In genomic region chr11:1947592-1948237, GRCh38 we compare ENCODE assay signal across 18 cellular contexts. TPM values are rescaled to one million over a fixed set of nuclear protein-coding genes. Genes with fewer than 3 reads are reported as not detected.
A peak's percentile ranks its signal among the peaks of the same experiment; 100 is the strongest.
DNase-seq lines count a peak whose midpoint lies in the region; ATAC-seq, FAIRE-seq and TF ChIP-seq lines count a peak whose summit lies in the region.
"Had no signal": no experiment of that assay in that cellular context is flagged by ENCODE, and none has a peak within 500 bp of the region (broad histone marks: within the 10 kb centered on the region; RNA-seq: fewer than 3 reads in every experiment).

No MANE protein-coding gene starts in this region.

- TF ChIP-seq CTCF in SK-N-SH (IDR thresholded peaks at IDR 0.05) (no peak), gastroesophageal sphincter (IDR thresholded peaks at IDR 0.05) (no peak), pancreas (IDR thresholded peaks at IDR 0.05) (no peak)

- peaks cover 4% of the 10 kb centered on the region for H3F3A ChIP-seq in SK-N-SH (replicated peaks; ENCODE audit: insufficient read depth)

- no peaks in the 10 kb centered on the region for H3K79me2 ChIP-seq in SK-N-SH (ENCODE audit: insufficient read depth)

- peaks cover 0 to 8% of the 10 kb centered on the region in 2 experiments; a peak in 1 of 4 replicates for H3K4me1 ChIP-seq in SK-N-SH (ENCODE audit: control insufficient read depth in 1 of 2, insufficient read depth in 2 of 2, low read depth in 1 of 2, low read length in 1 of 2)
- no peaks in the 10 kb centered on the region for H3K4me1 ChIP-seq in gastroesophageal sphincter
- H3K4me1 ChIP-seq in pancreas, result no peaks in the 10 kb centered on the region
- H3K4me1 ChIP-seq: Peyer's patch had no signal

- CTCF ChIA-PET in SK-N-SH (lab: Yijun Ruan, JAX), result interaction anchor here (0.6 to 11.0 kb wide), 26 partner anchors 9 to 518 kb away, joined by 3 to 215 read pairs (median 6); partner anchors contain the start of genes H19 and TNNT3

- no peaks in the 10 kb centered on the region for H4K20me1 ChIP-seq in SK-N-SH (ENCODE audit: insufficient read depth)

- FAIRE-seq in pancreas (lab: Jason Lieb, UNC), result no peak

- TF ChIP-seq EP300 in SK-N-SH (IDR thresholded peaks at IDR 0.05; ENCODE audit: borderline replicate concordance in 1 of 2, low read depth in 1 of 2, low read length in 1 of 2) (no peak), gastroesophageal sphincter (IDR thresholded peaks at IDR 0.05) (no peak)

- no peak for TF ChIP-seq RAD21 in SK-N-SH (IDR thresholded peaks at IDR 0.05; ENCODE audit: low read length)

- H3K9ac ChIP-seq in SK-N-SH, result no peak overlapping the region

- intact Hi-C loops in pancreas (cut with DNase I), result loop anchor here in 2 of 3 donors (10.0 kb wide), 1 partner anchor 53 kb away; the partner anchor contains the start of gene PRR33 (in 2 of the 2)

- no peak for DNase-seq in SK-N-SH
- no peak for DNase-seq in pancreas
- no peak for DNase-seq in RKO (ENCODE audit: low spot score)
- no peak for DNase-seq in NCI-H2196 treated with DMSO at 0.1 percent for 48 hours (lab: John Stamatoyannopoulos, UW; ENCODE audit: unreplicated experiment)
- DNase-seq: brain microvascular endothelial cell, DMS53, NCI-H2081 treated with DMSO at 0.1 percent for 48 hours, NCI-H748 treated with DMSO at 0.1 percent for 48 hours had no signal

- H3K36me3 ChIP-seq in SK-N-SH (replicated peaks in 1 of 2; ENCODE audit: control insufficient read depth in 1 of 2, insufficient read depth in 2 of 2, low read length in 1 of 2) (no peaks in the 10 kb centered on the region), gastroesophageal sphincter (no peaks in the 10 kb centered on the region), pancreas (no peaks in the 10 kb centered on the region)
- H3K36me3 ChIP-seq: brain microvascular endothelial cell, Peyer's patch, thoracic aorta had no signal

- peak; percentile 39 for ATAC-seq in SK-N-SH treated with all-trans-retinoic acid at 6 μM for 48 hours
- ATAC-seq in HG03432 (IDR thresholded peaks at IDR 0.05; ENCODE audit: unreplicated experiment), result peak; percentile 27
- ATAC-seq in gastroesophageal sphincter, result peak; percentile 40
- peak; percentile 43 to 53 (median 50) for ATAC-seq in pancreas
- no peak for ATAC-seq in HG03439 (IDR thresholded peaks at IDR 0.05; ENCODE audit: unreplicated experiment)

- no peaks in the 10 kb centered on the region for H3K9me3 ChIP-seq in SK-N-SH
- no peaks in the 10 kb centered on the region for H3K9me3 ChIP-seq in gastroesophageal sphincter
- no peaks in the 10 kb centered on the region for H3K9me3 ChIP-seq in pancreas
- H3K9me3 ChIP-seq: Peyer's patch, thoracic aorta had no signal

- no peak overlapping the region for H3K4me2 ChIP-seq in SK-N-SH

- H3K27me3 ChIP-seq in SK-N-SH (ENCODE audit: insufficient read depth) (no peaks in the 10 kb centered on the region), gastroesophageal sphincter (no peaks in the 10 kb centered on the region), pancreas (no peaks in the 10 kb centered on the region)
- H3K27me3 ChIP-seq: brain microvascular endothelial cell, dorsolateral prefrontal cortex, Peyer's patch had no signal

- no peak overlapping the region for H3K27ac ChIP-seq in SK-N-SH (ENCODE audit: low read depth in 2 of 2, low read length in 1 of 2)
- no peak overlapping the region for H3K27ac ChIP-seq in gastroesophageal sphincter
- no peak overlapping the region for H3K27ac ChIP-seq in pancreas
- H3K27ac ChIP-seq: 22Rv1, brain microvascular endothelial cell, C4-2B, dorsolateral prefrontal cortex, Peyer's patch, thoracic aorta, VCaP had no signal

- WGBS in SK-N-SH (ENCODE audit: low lambda C conversion rate), result no CpG with 5 or more reads among the region's 36 CpGs
- WGBS in gastroesophageal sphincter (ENCODE audit: low coverage in 1 of 2), 2 donors, result no CpG with 5 or more reads among the region's 36 CpGs
- no CpG with 5 or more reads among the region's 36 CpGs for WGBS in pancreas, 2 donors

- H2AFZ ChIP-seq in SK-N-SH (ENCODE audit: low read depth), result no peak overlapping the region

- H3K4me3 ChIP-seq in SK-N-SH (ENCODE audit: low read depth in 2 of 2, low read length in 1 of 2) (no peak overlapping the region), gastroesophageal sphincter (no peak overlapping the region), pancreas (no peak overlapping the region)
- H3K4me3 ChIP-seq: dorsolateral prefrontal cortex, Peyer's patch, thoracic aorta had no signal

- TF ChIP-seq POLR2A in gastroesophageal sphincter (IDR thresholded peaks at IDR 0.05), result no peak

- no peaks in the 10 kb centered on the region for H3K9me2 ChIP-seq in SK-N-SH

- POLR2A ChIA-PET in SK-N-SH (lab: Yijun Ruan, JAX), result interaction anchor here (0.6 to 2.4 kb wide), 10 partner anchors 8 to 245 kb away, joined by 3 to 13 read pairs (median 4); partner anchors contain the start of genes H19 and SYT8

TF ChIP-seq in SK-N-SH treated with all-trans-retinoic acid at 6 μM for 48 hours, 23 proteins besides CTCF, POLR2A, EP300 and RAD21:
- no peak for TF ChIP-seq ZFP3 (CRISPR knock-in tag; IDR thresholded peaks at IDR 0.05)
- no peak for TF ChIP-seq ISL1 (CRISPR knock-in tag; IDR thresholded peaks at IDR 0.05)
- no peak for TF ChIP-seq RARB (CRISPR knock-in tag; IDR thresholded peaks at IDR 0.05)
- TF ChIP-seq ZC3H10 (CRISPR knock-in tag; IDR thresholded peaks at IDR 0.05), result no peak
- TF ChIP-seq CSDC2 (CRISPR knock-in tag; IDR thresholded peaks at IDR 0.05), result no peak
- TF ChIP-seq, protein P1, sequence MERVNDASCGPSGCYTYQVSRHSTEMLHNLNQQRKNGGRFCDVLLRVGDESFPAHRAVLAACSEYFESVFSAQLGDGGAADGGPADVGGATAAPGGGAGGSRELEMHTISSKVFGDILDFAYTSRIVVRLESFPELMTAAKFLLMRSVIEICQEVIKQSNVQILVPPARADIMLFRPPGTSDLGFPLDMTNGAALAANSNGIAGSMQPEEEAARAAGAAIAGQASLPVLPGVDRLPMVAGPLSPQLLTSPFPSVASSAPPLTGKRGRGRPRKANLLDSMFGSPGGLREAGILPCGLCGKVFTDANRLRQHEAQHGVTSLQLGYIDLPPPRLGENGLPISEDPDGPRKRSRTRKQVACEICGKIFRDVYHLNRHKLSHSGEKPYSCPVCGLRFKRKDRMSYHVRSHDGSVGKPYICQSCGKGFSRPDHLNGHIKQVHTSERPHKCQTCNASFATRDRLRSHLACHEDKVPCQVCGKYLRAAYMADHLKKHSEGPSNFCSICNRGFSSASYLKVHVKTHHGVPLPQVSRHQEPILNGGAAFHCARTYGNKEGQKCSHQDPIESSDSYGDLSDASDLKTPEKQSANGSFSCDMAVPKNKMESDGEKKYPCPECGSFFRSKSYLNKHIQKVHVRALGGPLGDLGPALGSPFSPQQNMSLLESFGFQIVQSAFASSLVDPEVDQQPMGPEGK (CRISPR knock-in tag; IDR thresholded peaks at IDR 0.05; ENCODE audit: borderline replicate concordance), result no peak

TF ChIP-seq in SK-N-SH, 30 proteins besides CTCF, POLR2A, EP300 and RAD21:
- TF ChIP-seq MXI1 (IDR thresholded peaks at IDR 0.05; ENCODE audit: low read depth, low read length) (no peak), YY1 (IDR thresholded peaks at IDR 0.05; ENCODE audit: low read depth) (no peak)

RNA-seq across cellular contexts. Expression of gene MRPL23, which starts 0.6 kb away (rescaled TPM):
- polyA plus RNA-seq in SK-N-SH (2012; rRNA removed) (226 and 264 TPM in 2 replicates), pancreas (10 to 100 TPM; 79.3 to 92.1 TPM)
- polyA plus RNA-seq in SK-N-SH (2012; cell fraction: cytosol; rRNA removed), result 143 and 217 TPM in 2 replicates
- 105 and 186 TPM in 2 replicates for polyA plus RNA-seq in SK-N-SH (2012; cell fraction: nucleus; rRNA removed)
- total RNA-seq in gastroesophageal sphincter (100 to 1,000 TPM in 2 of 4 donors, 10 to 100 TPM in 2; 87.0 to 132 (median 106) TPM), pancreas (10 to 100 TPM; 16.7 to 58.1 (median 31.5) TPM)

RNA-seq across cellular contexts. Expression of gene TNNT3, which starts 28.2 kb away (rescaled TPM):
- polyA plus RNA-seq in SK-N-SH (2012; rRNA removed) (not detected in 2 replicates), pancreas (1 to 10 TPM; 3.1 to 6.6 TPM)
- not detected in 2 replicates for polyA plus RNA-seq in SK-N-SH (2012; cell fraction: cytosol; rRNA removed)
- polyA plus RNA-seq in SK-N-SH (2012; cell fraction: nucleus; rRNA removed), result 0.08 TPM in 1 of 2 replicates, not detected in the other
- total RNA-seq in gastroesophageal sphincter (1 to 10 TPM; 1.7 to 4.3 (median 2.5) TPM), pancreas (1 to 10 TPM in 2 of 6 donors, under 1 TPM in 4; 0.24 to 2.0 (median 0.70) TPM)

RNA-seq across cellular contexts. Expression of gene H19, which starts 49.9 kb away (rescaled TPM):
- polyA plus RNA-seq in SK-N-SH (2012; rRNA removed), result 3.7 and 4.6 TPM in 2 replicates
- 4.5 and 6.8 TPM in 2 replicates for polyA plus RNA-seq in SK-N-SH (2012; cell fraction: cytosol; rRNA removed)
- 1.9 and 4.0 TPM in 2 replicates for polyA plus RNA-seq in SK-N-SH (2012; cell fraction: nucleus; rRNA removed)
- total RNA-seq in gastroesophageal sphincter, result 100 to 1,000 TPM in 3 of 4 donors, 10 to 100 TPM in 1; 77.5 to 429 (median 399) TPM
- 100 to 1,000 TPM in 5 of 6 donors, 10 to 100 TPM in 1; 69.5 to 532 (median 190) TPM for total RNA-seq in pancreas
- 100 to 1,000 TPM; 809 to 814 TPM for polyA plus RNA-seq in pancreas

RNA-seq across cellular contexts. Expression of gene PRR33, which starts 56.0 kb away (rescaled TPM):
- not detected in 2 replicates for polyA plus RNA-seq in SK-N-SH (2012; rRNA removed)
- not detected in 2 replicates for polyA plus RNA-seq in SK-N-SH (2012; cell fraction: cytosol; rRNA removed)
- polyA plus RNA-seq in SK-N-SH (2012; cell fraction: nucleus; rRNA removed), result not detected in 2 replicates
- not detected for total RNA-seq in gastroesophageal sphincter
- total RNA-seq in pancreas, result not detected
- not detected for polyA plus RNA-seq in pancreas
- total RNA-seq: dorsolateral prefrontal cortex, Peyer's patch had no signal
